In the genomic region with DNA sequence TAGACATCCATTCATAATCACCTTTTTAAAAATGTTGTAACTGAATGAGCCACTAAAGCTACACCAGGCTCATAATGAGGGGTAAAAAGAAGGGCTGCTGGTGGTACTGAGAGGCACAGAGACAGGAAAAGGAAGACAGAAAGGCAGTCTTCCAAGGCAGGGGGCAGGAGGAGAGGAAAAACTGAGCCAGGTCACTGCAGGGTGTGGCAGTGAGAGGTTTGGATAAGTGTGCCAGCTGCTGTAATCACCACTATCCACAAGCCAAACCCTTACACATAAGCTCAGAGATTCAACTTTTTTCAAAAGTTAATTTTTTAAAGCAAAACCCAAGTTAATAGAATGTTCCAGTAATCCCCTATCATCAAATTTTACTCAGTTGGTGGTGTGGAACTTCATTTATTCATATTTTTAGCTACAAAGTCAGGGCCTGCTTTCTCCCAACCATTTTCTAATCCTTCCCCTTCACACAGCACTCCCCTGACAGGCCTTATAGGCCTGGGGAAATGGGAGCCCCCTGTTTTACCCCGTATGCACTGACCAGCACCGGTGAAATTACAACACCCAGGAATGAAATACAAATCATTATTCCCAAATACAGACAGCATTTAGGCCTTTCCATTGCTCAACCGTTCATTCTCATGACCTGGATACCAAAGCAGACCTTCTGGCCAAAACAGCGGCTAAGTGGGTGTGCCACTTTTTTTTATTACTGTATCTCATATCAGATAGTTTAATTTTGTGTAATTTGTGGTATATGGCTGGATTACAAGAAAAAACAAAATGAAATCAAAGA, we compare ENCODE assay signal across 14 cellular contexts.
DNase-seq lines count a peak whose midpoint lies in the region; ATAC-seq and TF ChIP-seq lines count a peak whose summit lies in the region.
"Had no signal": no experiment of that assay in that cellular context is flagged by ENCODE, and none has a peak within 500 bp of the region (broad histone marks: within the 10 kb centered on the region; RNA-seq: fewer than 3 reads in every experiment).

No MANE protein-coding gene starts in this region.

- TF ChIP-seq POLR2A in gastrocnemius medialis (IDR thresholded peaks at IDR 0.05): no peak

- no peaks in the 10 kb centered on the region for H3K79me2 ChIP-seq in GM23248 (ENCODE audit: insufficient read depth)

- no peaks in the 10 kb centered on the region for H3F3A ChIP-seq in GM23248 (ENCODE audit: insufficient read depth)

- H3K4me3 ChIP-seq in GM23248 (no peak overlapping the region), gastrocnemius medialis (no peak overlapping the region)
- H3K4me3 ChIP-seq: GM12878 had no signal

- intact Hi-C loops in Right ventricle myocardium superior (cut with DNase I) (no loop called here), gastrocnemius medialis (cut with DNase I; ENCODE audit: low total_unique reads) (no loop called here)

- no peaks in the 10 kb centered on the region for H3K4me1 ChIP-seq in GM23248 (ENCODE audit: insufficient read depth)
- H3K4me1 ChIP-seq in gastrocnemius medialis: peaks cover 0 to 8% of the 10 kb centered on the region in 2 donors

- peak; percentile 36 for DNase-seq in GM23248
- DNase-seq in amniotic epithelial cell (ENCODE audit: low read depth): peak; percentile 49
- no peak for DNase-seq in Right ventricle myocardium superior
- peak in 1 of 2 donors; percentile 28 for DNase-seq in gastrocnemius medialis
- DNase-seq in SIG-M5 (lab: John Stamatoyannopoulos, UW): no peak
- DNase-seq in activated naive CD4-positive, alpha-beta T cell (lab: John Stamatoyannopoulos, UW): no peak
- no peak for DNase-seq in A172 (ENCODE audit: low spot score)
- DNase-seq: activated CD4-positive, CD25-positive, alpha-beta regulatory T cell; activated CD8-positive, alpha-beta memory T cell treated with anti-CD3 and anti-CD28 coated beads, Interleukin-2, amount 50 U/mL, for 48 hours; activated naive CD8-positive, alpha-beta T cell treated with anti-CD3 and anti-CD28 coated beads, Interleukin-2, amount 10 ng/mL, durations not matched to agents 7 days and 5 days; NCI-H1092; stimulated activated CD4-positive, alpha-beta T cell treated with anti-CD3 and anti-CD28 coated beads, Interleukin-12 subunit alpha, Interleukin-12 subunit beta, amount 100 ng/mL, for 4 hours had no signal

- 20 to 33% methylated on average over 4 of the region's 4 CpGs for WGBS in GM23248 (ENCODE audit: low coverage in 1 of 2, low lambda C conversion rate in 2 of 2, missing lambda C conversion rate in 2 of 2), 2 experiments

- no peak overlapping the region for H3K9ac ChIP-seq in GM23248

- no peaks in the 10 kb centered on the region for H3K9me2 ChIP-seq in GM23248 (ENCODE audit: insufficient read depth)

- H4K20me1 ChIP-seq in GM23248 (ENCODE audit: insufficient read depth): no peaks in the 10 kb centered on the region

- H3K4me2 ChIP-seq in GM23248 (ENCODE audit: unreplicated experiment): no peak overlapping the region

- in situ Hi-C loops in GM23248 (cut with MboI) (no loop called here), gastrocnemius medialis (cut with MboI; ENCODE audit: low sequenced_read_pairs in 4 of 4) (no loop called here)

- H3K9me3 ChIP-seq in GM23248 (ENCODE audit: low read depth) (no peaks in the 10 kb centered on the region), gastrocnemius medialis (no peaks in the 10 kb centered on the region)

- TF ChIP-seq CTCF in gastrocnemius medialis (IDR thresholded peaks at IDR 0.05 in 4 of 5, conservative IDR thresholded peaks at IDR 0.05 in 1 of 5): no peak

- H2AFZ ChIP-seq in GM23248: no peak overlapping the region

- peak; percentile 81 for ATAC-seq in Right ventricle myocardium superior (ENCODE audit: poor library complexity)
- peak; percentile 57 to 72 for ATAC-seq in gastrocnemius medialis
- ATAC-seq in GM21360 (IDR thresholded peaks at IDR 0.05; ENCODE audit: unreplicated experiment): no peak
- ATAC-seq: GM12878 had no signal

- H3K27me3 ChIP-seq in GM23248 (replicated peaks; ENCODE audit: insufficient read depth): peaks cover 17% of the 10 kb centered on the region; the same call in 1 of the 2 replicates
- H3K27me3 ChIP-seq in gastrocnemius medialis: no peaks in the 10 kb centered on the region

- H3K36me3 ChIP-seq in GM23248 (ENCODE audit: low read depth): no peaks in the 10 kb centered on the region
- H3K36me3 ChIP-seq in gastrocnemius medialis: no peaks in the 10 kb centered on the region

- H3K27ac ChIP-seq in GM23248 (no peak overlapping the region), gastrocnemius medialis (peak overlapping the region in 3 of 4 donors; percentile 37 to 48 (median 45))

Comparison
In these comparisons a context has a peak if more than half of its experiments do, and no peak if none do; other contexts are left out.
1. DNase-seq: peak in GM23248 (single experiment) and amniotic epithelial cell (single experiment); none in Right ventricle myocardium superior (single experiment), SIG-M5 (single experiment), activated naive CD4-positive, alpha-beta T cell (0 of 4) and A172 (single experiment).